8 cellular contexts compared by ENCODE assay signal in the genomic region with DNA sequence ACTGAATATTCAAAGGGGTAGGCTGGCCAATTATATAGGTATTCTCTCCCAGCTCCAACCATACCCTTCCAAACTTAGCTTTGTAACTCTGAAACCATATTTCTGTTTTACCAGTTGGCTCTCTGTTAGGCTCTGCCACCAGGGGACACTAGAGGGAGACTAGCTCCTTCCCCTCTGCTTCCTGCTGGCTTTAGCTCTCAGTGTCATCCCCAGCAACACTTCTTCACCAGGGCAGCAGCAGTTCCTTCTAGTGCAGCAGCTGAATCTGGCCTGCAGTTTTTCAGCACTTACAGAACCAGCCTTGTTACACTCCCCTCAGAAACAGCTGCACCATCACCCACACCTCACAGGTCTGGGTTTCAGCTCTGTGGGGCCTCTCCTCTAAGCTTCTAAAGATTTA. TPM values are rescaled to one million over a fixed set of nuclear protein-coding genes. Genes with fewer than 3 reads are reported as not detected.
A peak's percentile ranks its signal among the peaks of the same experiment; 100 is the strongest.
DNase-seq lines count a peak whose midpoint lies in the region; ATAC-seq and TF ChIP-seq lines count a peak whose summit lies in the region.

No MANE protein-coding gene starts in this region.

- peaks cover 13% of the 10 kb centered on the region for H3K9me3 Mint-ChIP-seq in activated naive CD4-positive, alpha-beta T cell treated with anti-CD3 and anti-CD28 coated beads, Interleukin-2, amount 10 ng/mL, durations not matched to agents 7 days and 5 days
- H3K9me3 Mint-ChIP-seq in naive thymus-derived CD4-positive, alpha-beta T cell = peaks cover 0 to 11% (median 0%) of the 10 kb centered on the region in 11 donors

- POLR2A ChIA-PET in naive thymus-derived CD4-positive, alpha-beta T cell (lab: Charles Lee) = interaction anchor here (0.7 to 2.7 kb wide), 10 partner anchors 10 to 119 kb away, joined by 3 to 9 read pairs (median 4); no protein-coding TSS in a partner anchor

- no peaks in the 10 kb centered on the region for H3F3A ChIP-seq in MM.1S (ENCODE audit: insufficient read depth, low read length)

- peaks cover 15% of the 10 kb centered on the region; the same call in 1 of the 2 replicates for H3K79me2 ChIP-seq in MM.1S (ENCODE audit: low read length)

- H3K9me3 ChIP-seq in MM.1S (replicated peaks; ENCODE audit: insufficient read depth, low read length) = no peaks in the 10 kb centered on the region
- no peaks in the 10 kb centered on the region for H3K9me3 ChIP-seq in naive thymus-derived CD4-positive, alpha-beta T cell (ENCODE audit: control insufficient read depth in 2 of 3, low read length in 3 of 3)

- no peaks in the 10 kb centered on the region for H3K27me3 ChIP-seq in MM.1S (replicated peaks; ENCODE audit: insufficient read depth, low read length)
- H3K27me3 ChIP-seq in naive thymus-derived CD4-positive, alpha-beta T cell (ENCODE audit: control insufficient read depth in 2 of 2, insufficient read depth in 2 of 2, low read length in 2 of 2) = no peaks in the 10 kb centered on the region

- H3K27ac Mint-ChIP-seq in activated naive CD4-positive, alpha-beta T cell treated with anti-CD3 and anti-CD28 coated beads, Interleukin-2, amount 10 ng/mL, durations not matched to agents 7 days and 5 days = no peak overlapping the region
- peak overlapping the region in 6 of 9 donors; percentile 32 to 86 (median 72) for H3K27ac Mint-ChIP-seq in naive thymus-derived CD4-positive, alpha-beta T cell

- DNase-seq in ELR (ENCODE audit: low read depth) (peak; percentile 44), MM.1S (peak; percentile 16), NCI-H2081 treated with DMSO at 0.1 percent for 48 hours (lab: John Stamatoyannopoulos, UW) (no peak)
- peak; percentile 64 for DNase-seq in activated naive CD4-positive, alpha-beta T cell treated with anti-CD3 and anti-CD28 coated beads, Interleukin-2, amount 10 ng/mL, durations not matched to agents 7 days and 5 days
- peak in 5 of 9 donors; percentile 36 to 54 (median 41) for DNase-seq in naive thymus-derived CD4-positive, alpha-beta T cell

- H3K27ac ChIP-seq in MM.1S (ENCODE audit: low read length) = no peak overlapping the region
- H3K27ac ChIP-seq in naive thymus-derived CD4-positive, alpha-beta T cell (ENCODE audit: low read depth, low read length) = no peak overlapping the region

- ATAC-seq in naive thymus-derived CD4-positive, alpha-beta T cell = peak; percentile 92
- ATAC-seq in HG03378 (IDR thresholded peaks at IDR 0.05; ENCODE audit: unreplicated experiment) (no peak), HG03460 (IDR thresholded peaks at IDR 0.05; ENCODE audit: unreplicated experiment) (no peak), GM19463 (IDR thresholded peaks at IDR 0.05; ENCODE audit: unreplicated experiment) (no peak)

- H3K9ac ChIP-seq in MM.1S (ENCODE audit: low read length) = no peak overlapping the region

- H3K27me3 Mint-ChIP-seq in activated naive CD4-positive, alpha-beta T cell treated with anti-CD3 and anti-CD28 coated beads, Interleukin-2, amount 10 ng/mL, durations not matched to agents 7 days and 5 days = no peaks in the 10 kb centered on the region
- H3K27me3 Mint-ChIP-seq in naive thymus-derived CD4-positive, alpha-beta T cell = peaks cover 0 to 4% (median 0%) of the 10 kb centered on the region in 5 donors

- no peaks in the 10 kb centered on the region for H3K4me1 ChIP-seq in MM.1S (ENCODE audit: low read length)
- H3K4me1 ChIP-seq in naive thymus-derived CD4-positive, alpha-beta T cell (ENCODE audit: control insufficient read depth in 2 of 2, insufficient read depth in 2 of 2, low read length in 2 of 2) = peaks cover 0 to 19% of the 10 kb centered on the region in 2 donors

- no peak overlapping the region for H3K4me3 ChIP-seq in MM.1S (ENCODE audit: low read length)
- no peak overlapping the region for H3K4me3 ChIP-seq in naive thymus-derived CD4-positive, alpha-beta T cell (ENCODE audit: low read length)

- no peaks in the 10 kb centered on the region for H3K9me2 ChIP-seq in MM.1S (replicated peaks; ENCODE audit: insufficient read depth, low read length)

- no peak overlapping the region for H3K4me3 Mint-ChIP-seq in activated naive CD4-positive, alpha-beta T cell treated with anti-CD3 and anti-CD28 coated beads, Interleukin-2, amount 10 ng/mL, durations not matched to agents 7 days and 5 days
- H3K4me3 Mint-ChIP-seq in naive thymus-derived CD4-positive, alpha-beta T cell = peak overlapping the region in 3 of 10 donors; percentile 21 to 36 (median 30)

- CTCF ChIA-PET in activated naive CD4-positive, alpha-beta T cell treated with anti-CD3 and anti-CD28 coated beads, Interleukin-2, amount 10 ng/mL, durations not matched to agents 7 days and 5 days (lab: Charles Lee) = interaction anchor here (0.6 to 3.4 kb wide), 24 partner anchors 10 to 258 kb away, joined by 3 to 22 read pairs (median 4); no protein-coding TSS in a partner anchor
- CTCF ChIA-PET in naive thymus-derived CD4-positive, alpha-beta T cell (lab: Charles Lee) = interaction anchor here (0.7 to 1.9 kb wide), 8 partner anchors 14 to 155 kb away, joined by 3 to 10 read pairs (median 4); no protein-coding TSS in a partner anchor

- peaks cover 30% of the 10 kb centered on the region for H3K36me3 Mint-ChIP-seq in activated naive CD4-positive, alpha-beta T cell treated with anti-CD3 and anti-CD28 coated beads, Interleukin-2, amount 10 ng/mL, durations not matched to agents 7 days and 5 days
- H3K36me3 Mint-ChIP-seq in naive thymus-derived CD4-positive, alpha-beta T cell = peaks cover 0 to 40% (median 7%) of the 10 kb centered on the region in 5 donors

- H2AFZ ChIP-seq in MM.1S (ENCODE audit: low read length) = no peak overlapping the region

- intact Hi-C loops in naive thymus-derived CD4-positive, alpha-beta T cell (cut with micrococcal nuclease) = loop anchor here (1.0 to 5.0 kb wide), 8 partner anchors 17 to 117 kb away; no protein-coding TSS in a partner anchor

- peaks cover 60% of the 10 kb centered on the region for H3K4me1 Mint-ChIP-seq in activated naive CD4-positive, alpha-beta T cell treated with anti-CD3 and anti-CD28 coated beads, Interleukin-2, amount 10 ng/mL, durations not matched to agents 7 days and 5 days
- peaks cover 22 to 88% (median 84%) of the 10 kb centered on the region in 7 donors for H3K4me1 Mint-ChIP-seq in naive thymus-derived CD4-positive, alpha-beta T cell

- peak; percentile 42 for TF ChIP-seq CTCF in MM.1S (IDR thresholded peaks at IDR 0.05; ENCODE audit: low read length)

- no peaks in the 10 kb centered on the region for H4K20me1 ChIP-seq in MM.1S (ENCODE audit: insufficient read depth, low read length)

- no peaks in the 10 kb centered on the region for H3K36me3 ChIP-seq in MM.1S (replicated peaks; ENCODE audit: insufficient read depth, low read length)
- no peaks in the 10 kb centered on the region for H3K36me3 ChIP-seq in naive thymus-derived CD4-positive, alpha-beta T cell (ENCODE audit: control insufficient read depth in 2 of 3, insufficient read depth in 3 of 3, low read length in 3 of 3)

- H3K4me2 ChIP-seq in MM.1S (ENCODE audit: low read depth, low read length) = no peak overlapping the region

RNA-seq across cellular contexts. Expression of a gene that starts 51.0 kb away (rescaled TPM):
- total RNA-seq in naive thymus-derived CD4-positive, alpha-beta T cell = 100 to 1,000 TPM in 4 of 5 experiments, 10 to 100 TPM in 1; 75.1 to 214 (median 128) TPM
- 10 to 100 TPM; 22.2 to 40.2 TPM for polyA plus RNA-seq in naive thymus-derived CD4-positive, alpha-beta T cell
